Comparison of ENCODE assay signal across 8 cellular contexts in genomic region chr7:107580716-107581383, GRCh38. TPM values are rescaled to one million over a fixed set of nuclear protein-coding genes. Genes with fewer than 3 reads are reported as not detected.
DNase-seq lines count a peak whose midpoint lies in the region; ATAC-seq and TF ChIP-seq lines count a peak whose summit lies in the region.

No MANE protein-coding gene starts in this region.

- peak; percentile 6 for TF ChIP-seq CTCF in left ventricle myocardium inferior (IDR thresholded peaks at IDR 0.05; ENCODE audit: borderline replicate concordance)
- peak in 1 of 2 experiments; percentile 12 for TF ChIP-seq CTCF in brain (conservative IDR thresholded peaks at IDR 0.05)
- no peak for TF ChIP-seq CTCF in vagina (IDR thresholded peaks at IDR 0.05)

- H3K4me3 Mint-ChIP-seq in brain, result peak overlapping the region; percentile 77 to 90 (median 88)

- ATAC-seq in activated CD4-positive, CD25-positive, alpha-beta regulatory T cell treated with anti-CD3 and anti-CD28 coated beads, Interleukin-2, amount 50 U/mL, for 24 hours, result no peak
- ATAC-seq in GM19035 (IDR thresholded peaks at IDR 0.05; ENCODE audit: unreplicated experiment), result no peak

- peaks cover 5% of the 10 kb centered on the region for H3K27me3 Mint-ChIP-seq in brain

- no peak overlapping the region for H3K23ac ChIP-seq in mesenchymal stem cell (ENCODE audit: low read length in 2 of 2)

- no peaks in the 10 kb centered on the region for H3K27me3 ChIP-seq in left ventricle myocardium inferior (ENCODE audit: low read depth)
- no peaks in the 10 kb centered on the region for H3K27me3 ChIP-seq in mesenchymal stem cell (ENCODE audit: control insufficient read depth in 1 of 2, insufficient read depth in 1 of 2, low read length in 2 of 2)
- no peaks in the 10 kb centered on the region for H3K27me3 ChIP-seq in vagina

- no peak for DNase-seq in left ventricle myocardium inferior
- no peak for DNase-seq in cardiac septum (ENCODE audit: low spot score)
- no peak for DNase-seq in mesenchymal stem cell
- DNase-seq in vagina (ENCODE audit: extremely low spot score in 2 of 2), result no peak
- DNase-seq in HK-2 (ENCODE audit: unreplicated experiment), result no peak

- peak overlapping the region; percentile 73 for H3K4me2 ChIP-seq in mesenchymal stem cell (ENCODE audit: low read length, poor library complexity, severe bottlenecking)

- no peak overlapping the region for H2BK5ac ChIP-seq in mesenchymal stem cell (ENCODE audit: low read depth, low read length, poor library complexity, severe bottlenecking)

- no peak overlapping the region for H4K8ac ChIP-seq in mesenchymal stem cell (ENCODE audit: low read length)

- H3K36me3 ChIP-seq in left ventricle myocardium inferior (peaks cover 22% of the 10 kb centered on the region), mesenchymal stem cell (ENCODE audit: control insufficient read depth in 1 of 2, insufficient read depth in 2 of 2, low read depth in 1 of 2, low read length in 2 of 2) (peaks cover 3 to 32% of the 10 kb centered on the region in 2 experiments), vagina (no peaks in the 10 kb centered on the region)

- no peaks in the 10 kb centered on the region for H3K9me3 Mint-ChIP-seq in brain

- intact Hi-C loops in left ventricle myocardium inferior (cut with micrococcal nuclease) (no loop called here), cardiac septum (cut with DNase I) (loop anchor here (1.0 to 2.0 kb wide), 4 partner anchors 14 to 413 kb away; no protein-coding TSS in a partner anchor), vagina (cut with DNase I) (loop anchor here (2.0 kb wide), 1 partner anchor 16 kb away; no protein-coding TSS in a partner anchor)

- peaks cover 26% of the 10 kb centered on the region for H3K36me3 Mint-ChIP-seq in brain

- H3K18ac ChIP-seq in mesenchymal stem cell (ENCODE audit: low read depth in 1 of 2, low read length in 2 of 2), result peak overlapping the region; percentile 88 to 92

- H3K4ac ChIP-seq in mesenchymal stem cell (ENCODE audit: low read depth in 1 of 2, low read length in 2 of 2), result peak overlapping the region in 1 of 2 experiments; percentile 62

- no peak overlapping the region for H2BK12ac ChIP-seq in mesenchymal stem cell (ENCODE audit: low read length in 2 of 2)

- no peak overlapping the region for H3K14ac ChIP-seq in mesenchymal stem cell (ENCODE audit: low read length in 2 of 2)

- peaks cover 25% of the 10 kb centered on the region for H3K4me1 Mint-ChIP-seq in brain

- H2AK5ac ChIP-seq in mesenchymal stem cell (ENCODE audit: low read length, severe bottlenecking), result no peak overlapping the region

- peak overlapping the region; percentile 68 for H2AFZ ChIP-seq in mesenchymal stem cell (ENCODE audit: low read depth, low read length)

- peaks cover 15% of the 10 kb centered on the region for H3K79me1 ChIP-seq in mesenchymal stem cell (replicated peaks; ENCODE audit: low read length, poor library complexity, severe bottlenecking)

- TF ChIP-seq POLR2A in vagina (IDR thresholded peaks at IDR 0.05), result no peak

- WGBS in mesenchymal stem cell, result 50% methylated on average over 2 of the region's 10 CpGs

- no peak overlapping the region for H2BK15ac ChIP-seq in mesenchymal stem cell (ENCODE audit: low read depth, poor library complexity, severe bottlenecking)

- H3K9me3 ChIP-seq in left ventricle myocardium inferior (replicated peaks) (no peaks in the 10 kb centered on the region), mesenchymal stem cell (ENCODE audit: control insufficient read depth, low read length) (no peaks in the 10 kb centered on the region), vagina (no peaks in the 10 kb centered on the region)

- H3K4me3 ChIP-seq in left ventricle myocardium inferior (peak overlapping the region; percentile 73), mesenchymal stem cell (ENCODE audit: insufficient read depth in 1 of 2, low read depth in 1 of 2, low read length in 2 of 2) (peak overlapping the region; percentile 86 to 96), vagina (peak overlapping the region; percentile 69 to 80)

- H3K4me1 ChIP-seq in left ventricle myocardium inferior, result peaks cover 54% of the 10 kb centered on the region
- no peaks in the 10 kb centered on the region for H3K4me1 ChIP-seq in mesenchymal stem cell (ENCODE audit: control insufficient read depth, insufficient read depth, low read depth, low read length)
- peaks cover 16% of the 10 kb centered on the region for H3K4me1 ChIP-seq in vagina

- no peak overlapping the region for H4K91ac ChIP-seq in mesenchymal stem cell (ENCODE audit: low read length)

- H3K9ac ChIP-seq in mesenchymal stem cell (ENCODE audit: low read length), result peak overlapping the region; percentile 96

- H2BK120ac ChIP-seq in mesenchymal stem cell (ENCODE audit: low read depth, low read length), result no peak overlapping the region

- H3K27ac Mint-ChIP-seq in brain, result peak overlapping the region in 3 of 5 experiments; percentile 86 to 87 (median 86)

- H3K27ac ChIP-seq in left ventricle myocardium inferior (replicated peaks) (peak overlapping the region; percentile 98), mesenchymal stem cell (ENCODE audit: low read length, poor library complexity, severe bottlenecking) (peak overlapping the region; percentile 23), vagina (peak overlapping the region; percentile 98)

RNA-seq across cellular contexts. Expression of gene BCAP29, which starts 0.8 kb away (rescaled TPM):
- total RNA-seq in left ventricle myocardium inferior (91.0 TPM), cardiac septum (109 TPM), vagina (92.1 TPM)
- polyA plus RNA-seq in brain (ENCODE audit: insufficient read depth, low read depth, low replicate concordance), result 15.2 TPM
- 57.1 TPM for polyA plus RNA-seq in mesenchymal stem cell (2013, experiment 1 of 2)
- 55.8 TPM for polyA plus RNA-seq in mesenchymal stem cell (2013, experiment 2 of 2)

RNA-seq across cellular contexts. Expression of gene DUS4L, which starts 17.1 kb away (rescaled TPM):
- total RNA-seq in left ventricle myocardium inferior (8.0 TPM), cardiac septum (7.9 TPM), vagina (1.5 TPM)
- polyA plus RNA-seq in brain (ENCODE audit: insufficient read depth, low read depth, low replicate concordance), result 2.6 TPM
- polyA plus RNA-seq in mesenchymal stem cell (2013, experiment 1 of 2), result 4.2 TPM
- polyA plus RNA-seq in mesenchymal stem cell (2013, experiment 2 of 2), result 4.7 TPM

RNA-seq across cellular contexts. Expression of gene COG5, which starts 17.1 kb away (rescaled TPM):
- total RNA-seq in left ventricle myocardium inferior (40.8 TPM), cardiac septum (43.9 TPM), vagina (55.2 TPM)
- 13.3 TPM for polyA plus RNA-seq in brain (ENCODE audit: insufficient read depth, low read depth, low replicate concordance)
- polyA plus RNA-seq in mesenchymal stem cell (2013, experiment 1 of 2), result 18.3 TPM
- 19.7 TPM for polyA plus RNA-seq in mesenchymal stem cell (2013, experiment 2 of 2)

Comparison
In these comparisons a context has a peak if more than half of its experiments do, and no peak if none do; other contexts are left out.
1. H3K27ac ChIP-seq: peak in every context shown above with its lines; median percentile 98 in left ventricle myocardium inferior; 98 in vagina; 23 in mesenchymal stem cell.